In the genomic region with DNA sequence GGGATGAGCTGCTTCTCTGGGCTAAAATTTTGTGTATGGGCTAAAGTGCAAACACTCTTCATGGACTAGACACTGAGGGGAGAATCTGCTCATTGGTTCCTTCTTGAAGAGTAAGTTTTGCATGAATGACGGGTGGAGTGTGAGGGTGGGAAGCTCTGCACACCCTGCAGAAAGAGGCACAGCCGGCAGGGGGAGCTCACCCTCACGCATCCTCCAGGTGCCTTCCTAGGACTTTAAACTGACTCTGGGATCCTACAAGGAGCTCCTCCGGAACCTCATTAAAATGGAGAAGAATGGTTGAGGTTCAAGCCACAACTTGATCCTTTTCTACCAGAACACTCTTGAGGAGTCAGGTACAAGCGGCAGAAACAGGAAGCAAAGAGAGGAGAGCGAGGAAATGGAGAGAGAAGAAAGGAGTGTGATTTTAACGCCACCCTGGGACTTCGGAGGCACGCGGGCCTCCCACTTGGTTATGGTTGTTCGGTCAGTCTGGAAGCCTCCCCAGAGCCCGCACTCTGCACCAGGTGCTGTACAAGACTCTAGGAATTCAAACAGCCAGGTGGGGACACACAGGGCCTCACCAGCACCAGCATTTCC, we compare ENCODE assay signal across 8 cellular contexts.
DNase-seq lines count a peak whose midpoint lies in the region; ATAC-seq and TF ChIP-seq lines count a peak whose summit lies in the region.

No MANE protein-coding gene starts in this region.

- TF ChIP-seq CTCF in cardiac muscle cell (IDR thresholded peaks at IDR 0.05; ENCODE audit: low read depth, low read length) = peak; percentile 89

- peaks cover 6% of the 10 kb centered on the region for H3K36me3 ChIP-seq in cardiac muscle cell

- no peak overlapping the region for H3K4me3 ChIP-seq in cardiac muscle cell

- no peaks in the 10 kb centered on the region for H3K4me1 ChIP-seq in cardiac muscle cell (ENCODE audit: low read depth)

- peak; percentile 52 to 63 for DNase-seq in cardiac muscle cell (ENCODE audit: low read depth in 1 of 2, low spot score in 1 of 2)
- no peak for DNase-seq in Right ventricle myocardium inferior (ENCODE audit: missing footprints)
- DNase-seq in RKO (ENCODE audit: low spot score) = peak; percentile 51
- peak; percentile 66 to 74 for DNase-seq in T47D (ENCODE audit: low read depth in 1 of 2, low spot score in 1 of 2)
- DNase-seq in medulla oblongata (ENCODE audit: extremely low spot score) = peak; percentile 24

- H3K27me3 ChIP-seq in cardiac muscle cell = no peaks in the 10 kb centered on the region

- H3K27ac ChIP-seq in cardiac muscle cell = no peak overlapping the region

- ATAC-seq in Right ventricle myocardium inferior (no peak), HG03159 (IDR thresholded peaks at IDR 0.05; ENCODE audit: unreplicated experiment) (peak; percentile 66), HG02870 (IDR thresholded peaks at IDR 0.05; ENCODE audit: unreplicated experiment) (no peak), GM18873 (IDR thresholded peaks at IDR 0.05; ENCODE audit: low FRiP score, unreplicated experiment) (no peak)

- H3K9me3 ChIP-seq in cardiac muscle cell (ENCODE audit: low read depth) = no peaks in the 10 kb centered on the region

- in situ Hi-C loops in T47D (cut with HindIII; ENCODE audit: low pct_unique_long_range_greater_than_20kb, low sequenced_read_pairs) = no loop called here

- intact Hi-C loops in Right ventricle myocardium inferior (cut with DNase I) = no loop called here
